Comparison of ENCODE assay signal across 7 cellular contexts in the genomic region with DNA sequence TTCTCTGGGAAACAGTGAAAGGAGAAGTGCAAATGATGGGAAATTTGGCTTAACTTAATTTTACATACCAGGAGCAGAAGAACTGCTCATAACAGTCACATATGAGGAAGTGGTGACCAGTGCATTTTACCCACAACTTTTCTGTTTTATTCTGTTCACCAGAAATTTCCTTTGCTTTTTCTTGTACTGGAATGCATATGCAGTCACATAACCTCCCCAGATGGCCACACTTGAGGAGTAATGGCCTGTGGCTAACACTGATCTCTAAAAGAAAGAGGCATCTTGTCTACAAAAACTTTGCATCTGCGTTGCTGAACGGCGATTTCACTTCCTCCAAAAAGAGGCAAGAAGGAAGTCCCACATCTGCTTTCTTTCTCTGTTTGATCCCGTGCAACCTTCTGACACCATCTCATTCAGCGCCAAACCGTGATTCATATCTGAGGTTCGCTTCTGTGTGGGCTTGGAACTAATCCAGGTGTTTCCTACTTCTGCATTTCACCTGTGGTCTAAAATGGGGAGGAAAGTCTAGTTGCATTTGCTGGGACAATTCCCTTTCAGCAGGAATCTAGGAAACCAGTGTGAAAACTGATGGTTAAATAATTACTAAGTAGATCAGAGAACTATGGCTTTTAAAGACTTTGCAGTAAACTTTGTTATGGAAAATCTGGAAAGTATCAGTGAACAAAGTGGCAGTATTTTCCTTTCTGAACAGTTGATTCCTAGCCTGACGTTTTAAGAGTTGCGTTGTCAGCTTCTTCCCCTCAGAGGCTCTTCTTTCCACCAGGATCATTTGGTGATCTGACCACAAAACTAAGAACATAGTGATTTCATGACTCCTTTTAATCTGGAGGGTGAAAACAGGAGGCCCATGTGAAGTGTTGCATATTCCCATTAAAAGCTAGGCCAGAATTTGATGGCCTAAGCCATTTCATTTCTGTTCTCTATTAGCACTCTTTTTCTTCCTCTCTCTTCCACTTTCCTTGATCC. TPM values are rescaled to one million over a fixed set of nuclear protein-coding genes. Genes with fewer than 3 reads are reported as not detected.
A peak's percentile ranks its signal among the peaks of the same experiment; 100 is the strongest.
DNase-seq lines count a peak whose midpoint lies in the region; ATAC-seq and TF ChIP-seq lines count a peak whose summit lies in the region.

No MANE protein-coding gene starts in this region.

- H3K27me3 ChIP-seq in KMS-11 (ENCODE audit: insufficient read depth, low read depth): no peaks in the 10 kb centered on the region
- no peaks in the 10 kb centered on the region for H3K27me3 ChIP-seq in skeletal muscle tissue (ENCODE audit: control insufficient read depth in 3 of 3, insufficient read depth in 3 of 3, low read length in 3 of 3)

- no peaks in the 10 kb centered on the region for H3K36me3 ChIP-seq in KMS-11 (ENCODE audit: insufficient read depth)
- no peaks in the 10 kb centered on the region for H3K36me3 ChIP-seq in skeletal muscle tissue (ENCODE audit: control insufficient read depth in 3 of 3, insufficient read depth in 3 of 3, low read length in 3 of 3)

- H3K79me2 ChIP-seq in KMS-11 (ENCODE audit: insufficient read depth, low read depth): no peaks in the 10 kb centered on the region

- no peaks in the 10 kb centered on the region for H4K20me1 ChIP-seq in KMS-11 (ENCODE audit: insufficient read depth)

- H3K4me3 Mint-ChIP-seq in effector memory CD8-positive, alpha-beta T cell: no peak overlapping the region

- peaks cover 0 to 5% of the 10 kb centered on the region in 2 donors for H3K4me1 Mint-ChIP-seq in effector memory CD8-positive, alpha-beta T cell (ENCODE audit: low read depth in 2 of 2)

- H3K36me3 Mint-ChIP-seq in effector memory CD8-positive, alpha-beta T cell (ENCODE audit: insufficient read depth): no peaks in the 10 kb centered on the region

- TF ChIP-seq CTCF in KMS-11 (conservative IDR thresholded peaks at IDR 0.05; ENCODE audit: low read depth, low read length): no peak

- ATAC-seq in GM18517 (IDR thresholded peaks at IDR 0.05; ENCODE audit: unreplicated experiment): peak; percentile 91
- peak; percentile 87 for ATAC-seq in GM21825 (IDR thresholded peaks at IDR 0.05; ENCODE audit: unreplicated experiment)
- ATAC-seq in effector memory CD8-positive, alpha-beta T cell (replicated peaks): peak; percentile 62

- H3K4me3 ChIP-seq in KMS-11 (IDR thresholded peaks at IDR 0.05; ENCODE audit: insufficient read depth, low read depth, low read length) (no peak overlapping the region), skeletal muscle tissue (ENCODE audit: low read length in 3 of 3) (no peak overlapping the region)

- H3K4me1 ChIP-seq in KMS-11 (ENCODE audit: low read depth, poor library complexity, severe bottlenecking) (peaks cover 5% of the 10 kb centered on the region), skeletal muscle tissue (ENCODE audit: control insufficient read depth in 3 of 3, insufficient read depth in 3 of 3, low read length in 3 of 3) (peaks cover 0 to 7% (median 0%) of the 10 kb centered on the region in 3 donors)

- H3K4me2 ChIP-seq in KMS-11: peak overlapping the region; percentile 32; the same call in 1 of the 2 replicates

- no peak for DNase-seq in effector memory CD8-positive, alpha-beta T cell
- no peak for DNase-seq in stimulated activated CD4-positive, alpha-beta T cell treated with anti-CD3 and anti-CD28 coated beads, Interleukin-1b, Interleukin-23, amount 100 ng/mL, for 48 hours
- no peak for DNase-seq in 8988T

- H3K9ac ChIP-seq in KMS-11 (no peak overlapping the region), skeletal muscle tissue (ENCODE audit: low read depth in 1 of 3, low read length in 3 of 3) (no peak overlapping the region)

- H3K9me3 Mint-ChIP-seq in effector memory CD8-positive, alpha-beta T cell: no peaks in the 10 kb centered on the region

- H2AFZ ChIP-seq in KMS-11 (ENCODE audit: low read depth): peak overlapping the region; percentile 19; the same call in 1 of the 2 replicates

- no peaks in the 10 kb centered on the region for H3K9me3 ChIP-seq in skeletal muscle tissue (ENCODE audit: control insufficient read depth in 3 of 3, low read length in 3 of 3)

- H3K27ac ChIP-seq in KMS-11 (no peak overlapping the region), skeletal muscle tissue (ENCODE audit: low read depth, low read length) (peak overlapping the region; percentile 25)

- H3K27me3 Mint-ChIP-seq in effector memory CD8-positive, alpha-beta T cell: peaks cover 5 to 21% of the 10 kb centered on the region in 2 donors

- H3K27ac Mint-ChIP-seq in effector memory CD8-positive, alpha-beta T cell: peak overlapping the region in 1 of 2 donors; percentile 16

RNA-seq across cellular contexts. Expression of a gene that starts 4.2 kb away (rescaled TPM):
- 11.0 TPM for total RNA-seq in skeletal muscle tissue

RNA-seq across cellular contexts. Expression of a gene that starts 45.0 kb away (rescaled TPM):
- total RNA-seq in skeletal muscle tissue: 9.9 TPM
